In the genomic region with DNA sequence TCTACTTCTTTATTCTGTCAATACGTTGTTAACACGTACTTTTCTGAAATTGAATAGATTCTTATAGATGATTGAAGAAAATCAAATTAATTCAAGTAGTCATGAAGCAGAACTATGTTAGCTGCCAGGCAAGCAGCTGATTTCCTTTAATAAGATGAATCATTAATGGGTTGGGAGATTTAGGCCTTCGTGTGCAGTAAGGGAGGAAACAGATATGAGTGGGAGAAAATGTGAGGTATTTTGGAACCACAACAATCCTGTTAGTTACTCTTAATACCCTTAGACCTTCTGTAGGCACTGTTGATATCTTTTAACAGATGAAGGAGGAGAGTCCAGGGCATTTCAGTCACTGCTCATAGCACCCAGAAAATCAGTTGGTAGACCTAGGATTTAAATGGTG, we compare ENCODE assay signal across 13 cellular contexts.
DNase-seq lines count a peak whose midpoint lies in the region; ATAC-seq and TF ChIP-seq lines count a peak whose summit lies in the region.
"Had no signal": no experiment of that assay in that cellular context is flagged by ENCODE, and none has a peak within 500 bp of the region (broad histone marks: within the 10 kb centered on the region; RNA-seq: fewer than 3 reads in every experiment).

No MANE protein-coding gene starts in this region.

- H3K9me3 ChIP-seq in left lung: no peaks in the 10 kb centered on the region
- H3K9me3 ChIP-seq: thyroid gland had no signal

- H3K36me3 ChIP-seq in ACC112 (ENCODE audit: insufficient read depth, low read length): no peaks in the 10 kb centered on the region
- no peaks in the 10 kb centered on the region for H3K36me3 ChIP-seq in left lung
- H3K36me3 ChIP-seq: thyroid gland had no signal

- no peak overlapping the region for H3K4me3 ChIP-seq in ACC112 (ENCODE audit: low read depth, low read length)
- H3K4me3 ChIP-seq in left lung: no peak overlapping the region
- H3K4me3 ChIP-seq: thyroid gland had no signal

- H3K4me1 Mint-ChIP-seq in HFFc6 (ENCODE audit: low read depth) (peaks cover 45% of the 10 kb centered on the region), brain (peaks cover 20% of the 10 kb centered on the region)

- H3K36me3 Mint-ChIP-seq in HFFc6 (ENCODE audit: low read depth) (peaks cover 12% of the 10 kb centered on the region), brain (peaks cover 24% of the 10 kb centered on the region)

- H3K27me3 Mint-ChIP-seq in HFFc6 (ENCODE audit: insufficient read depth): peaks cover 1% of the 10 kb centered on the region; the same call in 1 of the 2 replicates
- H3K27me3 Mint-ChIP-seq in brain: no peaks in the 10 kb centered on the region

- no peak overlapping the region for H2AFZ ChIP-seq in ACC112 (ENCODE audit: low read length, unreplicated experiment)

- H3K9me3 Mint-ChIP-seq in HFFc6 (no peaks in the 10 kb centered on the region), brain (peaks cover 0 to 11% (median 6%) of the 10 kb centered on the region in 5 experiments)

- H3K4me1 ChIP-seq in ACC112 (ENCODE audit: control insufficient read depth, insufficient read depth, low read length, unreplicated experiment) (peaks cover 12% of the 10 kb centered on the region), left lung (no peaks in the 10 kb centered on the region)

- H3K27ac ChIP-seq in ACC112 (ENCODE audit: low read depth, low read length) (peak overlapping the region; percentile 55), left lung (peak overlapping the region in 1 of 2 donors; percentile 66)
- H3K27ac ChIP-seq: thyroid gland had no signal

- TF ChIP-seq CTCF in HFFc6 (IDR thresholded peaks at IDR 0.05) (no peak), brain (conservative IDR thresholded peaks at IDR 0.05) (no peak), left lung (IDR thresholded peaks at IDR 0.05) (no peak)

- H3K4me3 Mint-ChIP-seq in HFFc6 (no peak overlapping the region), brain (no peak overlapping the region)

- no peaks in the 10 kb centered on the region for H3K79me2 ChIP-seq in ACC112 (ENCODE audit: control insufficient read depth, insufficient read depth, low read length, unreplicated experiment)

- intact Hi-C loops in left lung (cut with DNase I): no loop called here

- DNase-seq in HFFc6: peak; percentile 63
- no peak for DNase-seq in left lung
- no peak for DNase-seq in SHP77 (lab: John Stamatoyannopoulos, UW)
- DNase-seq in NCI-H2227 (lab: John Stamatoyannopoulos, UW; ENCODE audit: unreplicated experiment): no peak
- DNase-seq: activated CD8-positive, alpha-beta memory T cell treated with anti-CD3 and anti-CD28 coated beads, Interleukin-2, amount 50 U/mL, for 48 hours; effector CD8-positive, alpha-beta T cell; NCI-H345; stimulated activated CD4-positive, alpha-beta T cell treated with anti-CD3 and anti-CD28 coated beads, Interleukin-1b, Interleukin-23, amount 100 ng/mL, for 48 hours; thyroid gland had no signal

- no peaks in the 10 kb centered on the region for H3K27me3 ChIP-seq in ACC112 (ENCODE audit: insufficient read depth, low read length)
- H3K27me3 ChIP-seq in left lung: no peaks in the 10 kb centered on the region
- H3K27me3 ChIP-seq: thyroid gland had no signal

- ATAC-seq in left lung: peak; percentile 54
- ATAC-seq in HG03521 (IDR thresholded peaks at IDR 0.05; ENCODE audit: unreplicated experiment): no peak
- ATAC-seq in GM18861 (IDR thresholded peaks at IDR 0.05; ENCODE audit: unreplicated experiment): no peak

- H3K27ac Mint-ChIP-seq in HFFc6 (peak overlapping the region; percentile 69), brain (peak overlapping the region in 3 of 5 experiments; percentile 27 to 82 (median 54))
